ENCODE assay signal across 12 cellular contexts in the genomic region with DNA sequence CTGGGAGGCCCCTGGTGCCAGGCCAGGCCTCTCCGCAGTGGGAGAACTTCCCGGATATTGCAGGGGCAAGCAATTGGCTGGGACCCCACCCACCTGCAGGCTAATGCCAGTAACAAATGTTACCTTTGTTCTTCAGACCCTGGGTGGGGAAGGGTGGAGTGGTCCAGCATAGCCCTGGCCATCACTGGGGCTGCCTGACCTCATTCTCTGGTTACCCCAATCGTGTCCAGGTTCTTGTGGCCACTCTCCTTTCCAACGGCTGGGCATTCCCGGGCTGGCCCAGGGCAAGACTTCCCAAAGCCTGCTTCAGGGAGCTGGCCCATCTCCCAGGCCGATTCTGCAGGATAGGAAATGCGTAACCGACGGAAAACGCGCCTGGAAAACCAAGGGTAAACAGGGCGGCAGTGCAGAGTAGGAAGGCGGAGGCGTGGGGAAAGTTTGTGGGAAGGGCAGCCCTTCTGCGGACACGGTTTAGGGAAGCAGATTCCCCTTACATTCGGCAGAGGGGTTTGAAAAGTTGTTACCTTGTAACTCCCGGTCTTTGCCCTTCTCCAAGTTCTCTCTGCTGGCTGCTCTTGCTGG. TPM values are rescaled to one million over a fixed set of nuclear protein-coding genes. Genes with fewer than 3 reads are reported as not detected.
DNase-seq lines count a peak whose midpoint lies in the region; ATAC-seq and TF ChIP-seq lines count a peak whose summit lies in the region.
"Had no signal": no experiment of that assay in that cellular context is flagged by ENCODE, and none has a peak within 500 bp of the region (broad histone marks: within the 10 kb centered on the region; RNA-seq: fewer than 3 reads in every experiment).

No MANE protein-coding gene starts in this region.

- H3K9me3 ChIP-seq in muscle layer of duodenum (ENCODE audit: control insufficient read depth in 1 of 2, low read length in 2 of 2) (no peaks in the 10 kb centered on the region), upper lobe of left lung (no peaks in the 10 kb centered on the region), MG63 (no peaks in the 10 kb centered on the region)

- TF ChIP-seq CTCF in VCaP (conservative IDR thresholded peaks at IDR 0.05), result no peak
- no peak for TF ChIP-seq CTCF in glutamatergic neuron (IDR thresholded peaks at IDR 0.05; ENCODE audit: partially characterized antibody, unreplicated experiment)
- no peak for TF ChIP-seq CTCF in upper lobe of left lung (IDR thresholded peaks at IDR 0.05)

- peaks cover 38% of the 10 kb centered on the region for H3K27me3 ChIP-seq in muscle layer of duodenum (ENCODE audit: low read depth, low read length)
- H3K27me3 ChIP-seq in upper lobe of left lung, result peaks cover 0 to 31% (median 9%) of the 10 kb centered on the region in 4 donors
- peaks cover 7% of the 10 kb centered on the region for H3K27me3 ChIP-seq in MG63

- peaks cover 0 to 36% of the 10 kb centered on the region in 2 donors for H3K4me1 ChIP-seq in muscle layer of duodenum (ENCODE audit: control insufficient read depth in 1 of 2, insufficient read depth in 2 of 2, low read length in 2 of 2)
- H3K4me1 ChIP-seq in upper lobe of left lung, result peaks cover 46 to 90% (median 69%) of the 10 kb centered on the region in 4 donors

- H3K4me1 Mint-ChIP-seq in glutamatergic neuron (ENCODE audit: low read depth, unreplicated experiment), result peaks cover 15% of the 10 kb centered on the region

- H3K36me3 ChIP-seq in muscle layer of duodenum (ENCODE audit: control insufficient read depth in 1 of 2, insufficient read depth in 2 of 2, low read length in 2 of 2) (no peaks in the 10 kb centered on the region), upper lobe of left lung (no peaks in the 10 kb centered on the region), MG63 (no peaks in the 10 kb centered on the region)

- DNase-seq in glutamatergic neuron (peak; percentile 13), upper lobe of left lung (peak in 1 of 2 donors; percentile 27), NCI-H187 treated with DMSO at 0.1 percent for 48 hours (lab: John Stamatoyannopoulos, UW) (no peak), MG63 (no peak), NCI-H82 treated with DMSO at 0.1 percent for 48 hours (lab: John Stamatoyannopoulos, UW; ENCODE audit: unreplicated experiment) (no peak)
- DNase-seq: activated T-cell treated with anti-CD3 and anti-CD28 coated beads, Interleukin-2, amount 50 U/mL, for 72 hours; COR-L47; NCI-H345 had no signal

- H3K27me3 Mint-ChIP-seq in glutamatergic neuron (ENCODE audit: unreplicated experiment), result peaks cover 8% of the 10 kb centered on the region

- ATAC-seq in upper lobe of left lung (ENCODE audit: low FRiP score in 2 of 2) (no peak), HG02840 (IDR thresholded peaks at IDR 0.05; ENCODE audit: low FRiP score, unreplicated experiment) (no peak)
- ATAC-seq: activated T-cell treated with anti-CD3 and anti-CD28 coated beads, Interleukin-2, amount 50 U/mL, for 72 hours had no signal

- WGBS in upper lobe of left lung, 2 donors, result 57 to 73% methylated on average over 16 to 18 of the region's 18 CpGs

- no peak overlapping the region for H3K27ac Mint-ChIP-seq in glutamatergic neuron (ENCODE audit: unreplicated experiment)
- H3K27ac Mint-ChIP-seq: activated T-cell treated with anti-CD3 and anti-CD28 coated beads, Interleukin-2, amount 50 U/mL, for 72 hours; memory B cell had no signal

- H3K9me3 Mint-ChIP-seq in glutamatergic neuron (ENCODE audit: unreplicated experiment), result peaks cover 7% of the 10 kb centered on the region
- H3K9me3 Mint-ChIP-seq: activated T-cell treated with anti-CD3 and anti-CD28 coated beads, Interleukin-2, amount 50 U/mL, for 72 hours; memory B cell had no signal

- TF ChIP-seq EP300 in upper lobe of left lung (IDR thresholded peaks at IDR 0.05), result peak in 1 of 4 donors; percentile 10

- H3K4me3 ChIP-seq in muscle layer of duodenum (ENCODE audit: low read depth in 1 of 2, low read length in 2 of 2) (peak overlapping the region in 1 of 2 donors; percentile 31), upper lobe of left lung (peak overlapping the region in 3 of 4 donors; percentile 57 to 67 (median 61)), MG63 (no peak overlapping the region)

- H3K27ac ChIP-seq in VCaP (peak overlapping the region; percentile 96), muscle layer of duodenum (ENCODE audit: low read length) (peak overlapping the region; percentile 77), upper lobe of left lung (peak overlapping the region; percentile 82 to 91 (median 88))

- peak overlapping the region; percentile 71 for H3K4me3 Mint-ChIP-seq in glutamatergic neuron (ENCODE audit: unreplicated experiment)
- H3K4me3 Mint-ChIP-seq: activated T-cell treated with anti-CD3 and anti-CD28 coated beads, Interleukin-2, amount 50 U/mL, for 72 hours; memory B cell had no signal

- H3K36me3 Mint-ChIP-seq in glutamatergic neuron (ENCODE audit: unreplicated experiment), result no peaks in the 10 kb centered on the region
- H3K36me3 Mint-ChIP-seq: memory B cell had no signal

- TF ChIP-seq POLR2A in upper lobe of left lung (IDR thresholded peaks at IDR 0.05), result no peak

RNA-seq across cellular contexts. Expression of gene NRARP, which starts 3.6 kb away (rescaled TPM):
- total RNA-seq in glutamatergic neuron (ENCODE audit: unreplicated experiment) (15.2 TPM), upper lobe of left lung (10 to 100 TPM in 3 of 6 donors, 1 to 10 TPM in 3; 3.1 to 26.9 (median 9.5) TPM)
- 0.16 TPM in 1 of 2 replicates, not detected in the other for total RNA-seq in MG63 (2014; rRNA removed; shearing (Covaris generic); ENCODE audit: low replicate concordance)

RNA-seq across cellular contexts. Expression of gene TOR4A, which starts 21.0 kb away (rescaled TPM):
- total RNA-seq in glutamatergic neuron (ENCODE audit: unreplicated experiment), result 1.5 TPM
- 10 to 100 TPM; 31.5 to 62.6 (median 39.2) TPM for total RNA-seq in upper lobe of left lung
- total RNA-seq in MG63 (2014; rRNA removed; shearing (Covaris generic); ENCODE audit: low replicate concordance), result 2.3 and 2.9 TPM in 2 replicates

RNA-seq across cellular contexts. Expression of gene NELFB, which starts 43.4 kb away (rescaled TPM):
- total RNA-seq in glutamatergic neuron (ENCODE audit: unreplicated experiment) (48.5 TPM), upper lobe of left lung (10 to 100 TPM; 31.8 to 55.6 (median 49.8) TPM)
- total RNA-seq in MG63 (2014; rRNA removed; shearing (Covaris generic); ENCODE audit: low replicate concordance), result 56.3 and 75.6 TPM in 2 replicates

RNA-seq across cellular contexts. Expression of gene STPG3, which starts 47.4 kb away (rescaled TPM):
- total RNA-seq in glutamatergic neuron (ENCODE audit: unreplicated experiment), result not detected
- total RNA-seq in upper lobe of left lung, result under 1 TPM in 1 of 6 donors, not detected in 5; 0.23 TPM
- total RNA-seq in MG63 (2014; rRNA removed; shearing (Covaris generic); ENCODE audit: low replicate concordance), result not detected in 2 replicates

RNA-seq across cellular contexts. Expression of gene TUBB4B, which starts 57.4 kb away (rescaled TPM):
- total RNA-seq in glutamatergic neuron (ENCODE audit: unreplicated experiment), result 192 TPM
- total RNA-seq in upper lobe of left lung, result 100 to 1,000 TPM; 120 to 539 (median 227) TPM
- 577 and 829 TPM in 2 replicates for total RNA-seq in MG63 (2014; rRNA removed; shearing (Covaris generic); ENCODE audit: low replicate concordance)
